In the genomic region with DNA sequence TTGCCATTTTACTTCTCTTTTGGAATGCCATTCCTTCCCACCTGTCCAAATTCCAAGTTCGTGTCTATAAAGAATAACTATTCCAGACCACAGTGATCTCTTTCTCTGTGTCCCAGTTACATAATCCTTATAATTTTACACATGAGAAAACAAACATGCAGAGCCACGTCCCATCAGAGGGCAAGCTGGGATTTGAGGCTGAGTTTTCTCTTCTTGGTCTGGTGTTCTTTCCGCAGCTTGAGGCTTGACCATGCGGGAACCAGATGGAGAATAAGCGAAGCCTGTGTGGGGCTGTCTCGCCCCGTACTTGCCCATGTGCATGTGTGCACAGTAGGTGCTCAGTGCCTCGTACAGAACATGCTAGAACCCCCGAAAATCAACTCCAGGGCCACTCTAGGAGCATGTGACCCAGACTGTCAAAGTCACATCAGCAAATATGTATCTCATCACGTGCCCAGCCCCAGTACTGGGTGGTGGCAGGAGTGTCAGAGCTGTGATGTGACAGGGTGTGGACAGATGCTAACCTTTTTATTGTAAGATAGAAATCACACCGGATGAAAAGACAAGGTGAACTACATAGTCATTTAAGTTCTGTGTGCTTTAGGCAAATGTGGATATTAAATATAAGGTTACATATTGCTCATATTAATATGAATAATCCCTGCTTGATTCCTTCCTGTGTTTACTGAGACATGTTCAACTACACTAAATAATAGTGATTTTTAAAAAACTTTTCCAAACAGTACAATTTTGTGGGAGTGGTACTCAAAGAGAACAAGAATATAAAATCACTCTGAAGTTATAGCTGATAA, we compare ENCODE assay signal across 1 cellular context.
TF ChIP-seq lines count a peak whose summit lies in the region.

No MANE protein-coding gene starts in this region.

TF ChIP-seq in GM23338, 12 proteins besides CTCF, POLR2A, EP300 and RAD21 (continued from another document):
- no peak for TF ChIP-seq ZNF462 (CRISPR knock-in tag; IDR thresholded peaks at IDR 0.05)
TF ChIP-seq in GM23338: peak in this region for 0.
